ENCODE assay signal across 1 cellular context in the genomic region with DNA sequence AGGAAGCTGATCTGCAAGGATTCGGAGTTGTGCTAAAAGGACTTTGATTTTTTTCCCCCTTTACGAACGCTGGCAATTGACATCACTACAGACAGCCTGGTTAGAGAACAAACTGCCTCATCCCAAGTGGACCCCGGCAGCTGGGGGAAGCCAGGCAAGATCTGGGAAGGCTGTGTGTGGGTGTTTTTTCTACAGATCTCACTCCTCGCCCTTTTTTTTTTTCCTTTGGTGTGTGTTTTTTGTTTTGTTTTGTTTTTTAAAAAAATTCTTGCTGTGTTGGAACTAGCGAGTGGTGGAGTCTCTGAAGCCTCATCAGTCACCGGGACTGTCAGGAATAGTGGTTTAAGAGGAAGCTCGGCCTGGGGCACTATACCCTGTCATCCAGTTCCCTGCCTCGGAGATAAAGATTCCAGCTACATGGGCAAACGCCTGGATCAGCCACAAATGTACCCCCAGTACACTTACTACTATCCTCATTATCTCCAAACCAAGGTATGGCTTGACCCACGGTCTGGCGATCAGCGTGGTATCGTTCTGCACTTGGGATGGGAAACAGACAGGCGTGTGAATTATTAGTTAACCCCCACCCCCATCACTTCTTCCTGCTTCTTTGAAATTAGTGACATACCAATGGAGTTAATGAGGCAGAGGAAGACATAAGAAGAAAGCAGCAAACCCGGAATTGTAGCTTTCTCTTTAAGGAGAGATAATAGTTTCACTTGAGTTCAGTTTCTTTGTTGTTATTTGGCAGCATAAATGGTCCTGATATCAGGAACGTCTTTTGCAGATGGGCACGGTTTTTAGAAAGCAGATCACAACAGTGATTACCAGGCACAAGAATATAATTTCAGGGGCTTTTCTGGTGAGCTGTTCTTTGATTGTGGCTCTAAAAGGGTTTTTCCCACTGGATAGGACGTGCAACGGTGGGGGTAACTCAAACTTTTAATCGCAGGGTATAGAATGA.
TF ChIP-seq lines count a peak whose summit lies in the region.

No MANE protein-coding gene starts in this region.

TF ChIP-seq in H1, 55 proteins besides CTCF, POLR2A, EP300 and RAD21:
- TF ChIP-seq RBBP5 (IDR thresholded peaks at IDR 0.05; ENCODE audit: borderline replicate concordance, low read depth, low read length) (no peak), MAFK (IDR thresholded peaks at IDR 0.05; ENCODE audit: low read depth, low read length) (no peak), BRCA1 (IDR thresholded peaks at IDR 0.05; ENCODE audit: low read depth, low read length) (no peak), TBP (IDR thresholded peaks at IDR 0.05; ENCODE audit: low read depth, low read length) (no peak), POU5F1 (IDR thresholded peaks at IDR 0.05; ENCODE audit: low read depth, low read length) (no peak), CBX8 (IDR thresholded peaks at IDR 0.05; ENCODE audit: borderline replicate concordance, low read depth, low read length) (no peak), EGR1 (IDR thresholded peaks at IDR 0.05; ENCODE audit: borderline replicate concordance, low read depth, low read length) (no peak), USF2 (IDR thresholded peaks at IDR 0.05; ENCODE audit: low read length) (no peak), ASH2L (IDR thresholded peaks at IDR 0.05; ENCODE audit: low read length) (no peak), SUZ12 (IDR thresholded peaks at IDR 0.05; ENCODE audit: low read length) (no peak), RXRA (IDR thresholded peaks at IDR 0.05; ENCODE audit: insufficient read depth, low read depth, low read length) (no peak), CREB1 (IDR thresholded peaks at IDR 0.05) (no peak), KDM1A (IDR thresholded peaks at IDR 0.05; ENCODE audit: borderline replicate concordance, low read length) (no peak), TAF7 (optimal IDR thresholded peaks at IDR 0.05; ENCODE audit: borderline replicate concordance, low read depth, low read length) (no peak), ATF3 (IDR thresholded peaks at IDR 0.05; ENCODE audit: insufficient read depth, low read depth, low read length) (no peak)
TF ChIP-seq in H1: peak in this region for 0.
